23 cellular contexts compared by ENCODE assay signal in genomic region chr1:151267760-151268159, GRCh38. TPM values are rescaled to one million over a fixed set of nuclear protein-coding genes. Genes with fewer than 3 reads are reported as not detected.
DNase-seq lines count a peak whose midpoint lies in the region; ATAC-seq and TF ChIP-seq lines count a peak whose summit lies in the region.
"Had no signal": no experiment of that assay in that cellular context is flagged by ENCODE, and none has a peak within 500 bp of the region (broad histone marks: within the 10 kb centered on the region; RNA-seq: fewer than 3 reads in every experiment).

No MANE protein-coding gene starts in this region.

- peaks cover 42% of the 10 kb centered on the region for H3K36me3 Mint-ChIP-seq in activated CD4-positive, alpha-beta T cell treated with anti-CD3 and anti-CD28 coated beads, Interleukin-2, amount 10 ng/mL, durations not matched to agents 7 days and 5 days (ENCODE audit: low read depth)
- H3K36me3 Mint-ChIP-seq in activated CD4-positive, alpha-beta T cell treated with anti-CD3 and anti-CD28 coated beads for 36 hours (ENCODE audit: low read depth): peaks cover 39% of the 10 kb centered on the region
- H3K36me3 Mint-ChIP-seq in brain: peaks cover 65% of the 10 kb centered on the region

- POLR2A ChIA-PET in activated CD4-positive, alpha-beta T cell treated with anti-CD3 and anti-CD28 coated beads, Interleukin-2, amount 10 ng/mL, durations not matched to agents 7 days and 5 days (lab: Charles Lee): no interaction called here
- POLR2A ChIA-PET in activated CD4-positive, alpha-beta T cell treated with anti-CD3 and anti-CD28 coated beads for 36 hours (lab: Charles Lee): interaction anchor here (0.6 kb wide), 1 partner anchor 16 kb away, joined by 12 read pairs; no protein-coding TSS in a partner anchor

- H2BK15ac ChIP-seq in mesenchymal stem cell (ENCODE audit: low read depth, poor library complexity, severe bottlenecking): no peak overlapping the region

- H3K4me3 ChIP-seq in KMS-11 (IDR thresholded peaks at IDR 0.05; ENCODE audit: insufficient read depth, low read depth, low read length) (no peak overlapping the region), mesenchymal stem cell (ENCODE audit: insufficient read depth in 1 of 2, low read depth in 1 of 2, low read length in 2 of 2) (no peak overlapping the region), mucosa of descending colon (no peak overlapping the region)
- H3K4me3 ChIP-seq: colonic mucosa, skin epidermis had no signal

- no peak overlapping the region for H3K4ac ChIP-seq in mesenchymal stem cell (ENCODE audit: low read depth in 1 of 2, low read length in 2 of 2)

- no peak overlapping the region for H3K4me3 Mint-ChIP-seq in activated CD4-positive, alpha-beta T cell treated with anti-CD3 and anti-CD28 coated beads, Interleukin-2, amount 10 ng/mL, durations not matched to agents 7 days and 5 days
- H3K4me3 Mint-ChIP-seq in activated CD4-positive, alpha-beta T cell treated with anti-CD3 and anti-CD28 coated beads for 36 hours: no peak overlapping the region
- no peak overlapping the region for H3K4me3 Mint-ChIP-seq in brain
- H3K4me3 Mint-ChIP-seq: activated T-helper 17 cell treated with anti-CD3 and anti-CD28 coated beads, Interleukin-2, amount 50 U/mL, for 72 hours; B cell had no signal

- H3K36me3 ChIP-seq in KMS-11 (ENCODE audit: insufficient read depth) (peaks cover 22% of the 10 kb centered on the region; the same call in 1 of the 2 replicates), mesenchymal stem cell (ENCODE audit: control insufficient read depth in 1 of 2, insufficient read depth in 2 of 2, low read depth in 1 of 2, low read length in 2 of 2) (peaks cover 61% of the 10 kb centered on the region in 2 experiments), mucosa of descending colon (ENCODE audit: low read depth) (peaks cover 3% of the 10 kb centered on the region)

- no peak for DNase-seq in activated CD4-positive, alpha-beta T cell treated with anti-CD3 and anti-CD28 coated beads, Interleukin-2, amount 10 ng/mL, durations not matched to agents 7 days and 5 days
- DNase-seq in activated CD4-positive, alpha-beta T cell treated with anti-CD3 and anti-CD28 coated beads for 36 hours: no peak
- no peak for DNase-seq in mesenchymal stem cell
- no peak for DNase-seq in mucosa of descending colon
- DNase-seq in NCI-H2196 treated with DMSO at 0.1 percent for 48 hours (lab: John Stamatoyannopoulos, UW; ENCODE audit: unreplicated experiment): no peak
- no peak for DNase-seq in T1000 (lab: John Stamatoyannopoulos, UW)
- DNase-seq: colonic mucosa; COR-L47; effector memory CD4-positive, alpha-beta T cell; GF-D8; MM.1S; NCI-H1436 treated with DMSO at 0.1 percent for 48 hours; NCI-H510A; NK-92 treated with Interleukin-12 subunit alpha and Interleukin-12 subunit beta, amount 100 ng/mL, for 24 hours; occipital lobe; SIG-M5; stimulated activated CD4-positive, alpha-beta T cell treated with anti-CD3 and anti-CD28 coated beads, Interleukin-2, amount 100 ng/mL, for 24 hours; SW 1271 had no signal

- no peak overlapping the region for H3K14ac ChIP-seq in mesenchymal stem cell (ENCODE audit: low read length in 2 of 2)

- no peaks in the 10 kb centered on the region for H4K20me1 ChIP-seq in KMS-11 (ENCODE audit: insufficient read depth)

- TF ChIP-seq CTCF in KMS-11 (conservative IDR thresholded peaks at IDR 0.05; ENCODE audit: low read depth, low read length): no peak
- TF ChIP-seq CTCF in brain (conservative IDR thresholded peaks at IDR 0.05): no peak
- TF ChIP-seq CTCF in mucosa of descending colon (IDR thresholded peaks at IDR 0.05): no peak

- H3K79me1 ChIP-seq in mesenchymal stem cell (replicated peaks; ENCODE audit: low read length, poor library complexity, severe bottlenecking): peaks cover 15% of the 10 kb centered on the region

- H3K27ac ChIP-seq in KMS-11: 0 out of 2 replicates have a peak overlapping the region, but pooled peaks have one; percentile 1
- no peak overlapping the region for H3K27ac ChIP-seq in mesenchymal stem cell (ENCODE audit: low read length, poor library complexity, severe bottlenecking)
- H3K27ac ChIP-seq: colonic mucosa had no signal

- no peaks in the 10 kb centered on the region for H3K9me3 Mint-ChIP-seq in activated CD4-positive, alpha-beta T cell treated with anti-CD3 and anti-CD28 coated beads, Interleukin-2, amount 10 ng/mL, durations not matched to agents 7 days and 5 days
- H3K9me3 Mint-ChIP-seq in activated CD4-positive, alpha-beta T cell treated with anti-CD3 and anti-CD28 coated beads for 36 hours (ENCODE audit: low read depth): no peaks in the 10 kb centered on the region
- no peaks in the 10 kb centered on the region for H3K9me3 Mint-ChIP-seq in brain
- H3K9me3 Mint-ChIP-seq: activated T-helper 17 cell treated with anti-CD3 and anti-CD28 coated beads, Interleukin-2, amount 50 U/mL, for 72 hours had no signal

- H2AFZ ChIP-seq in KMS-11 (ENCODE audit: low read depth): no peak overlapping the region
- no peak overlapping the region for H2AFZ ChIP-seq in mesenchymal stem cell (ENCODE audit: low read depth, low read length)

- H4K8ac ChIP-seq in mesenchymal stem cell (ENCODE audit: low read length): no peak overlapping the region

- no peak overlapping the region for H4K91ac ChIP-seq in mesenchymal stem cell (ENCODE audit: low read length)

- H3K23ac ChIP-seq in mesenchymal stem cell (ENCODE audit: low read length in 2 of 2): no peak overlapping the region

- peak overlapping the region; percentile 74 for H3K27ac Mint-ChIP-seq in activated CD4-positive, alpha-beta T cell treated with anti-CD3 and anti-CD28 coated beads, Interleukin-2, amount 10 ng/mL, durations not matched to agents 7 days and 5 days
- H3K27ac Mint-ChIP-seq in activated CD4-positive, alpha-beta T cell treated with anti-CD3 and anti-CD28 coated beads for 36 hours: no peak overlapping the region
- peak overlapping the region in 3 of 5 experiments; percentile 5 to 71 (median 66) for H3K27ac Mint-ChIP-seq in brain

- H3K4me2 ChIP-seq in KMS-11 (no peak overlapping the region), mesenchymal stem cell (ENCODE audit: low read length, poor library complexity, severe bottlenecking) (no peak overlapping the region)

- H3K27me3 Mint-ChIP-seq in activated CD4-positive, alpha-beta T cell treated with anti-CD3 and anti-CD28 coated beads, Interleukin-2, amount 10 ng/mL, durations not matched to agents 7 days and 5 days: no peaks in the 10 kb centered on the region
- H3K27me3 Mint-ChIP-seq in activated CD4-positive, alpha-beta T cell treated with anti-CD3 and anti-CD28 coated beads for 36 hours: no peaks in the 10 kb centered on the region
- H3K27me3 Mint-ChIP-seq in brain: no peaks in the 10 kb centered on the region
- H3K27me3 Mint-ChIP-seq: activated T-helper 17 cell treated with anti-CD3 and anti-CD28 coated beads, Interleukin-2, amount 50 U/mL, for 72 hours; B cell had no signal

- WGBS in mesenchymal stem cell: 83% methylated on average over 3 of the region's 4 CpGs

- no peak overlapping the region for H3K9ac ChIP-seq in KMS-11
- peak overlapping the region; percentile 19 for H3K9ac ChIP-seq in mesenchymal stem cell (ENCODE audit: low read length)

- H3K4me1 ChIP-seq in KMS-11 (ENCODE audit: low read depth, poor library complexity, severe bottlenecking): no peaks in the 10 kb centered on the region
- H3K4me1 ChIP-seq in mesenchymal stem cell (ENCODE audit: control insufficient read depth, insufficient read depth, low read depth, low read length): no peaks in the 10 kb centered on the region
- no peaks in the 10 kb centered on the region for H3K4me1 ChIP-seq in mucosa of descending colon (ENCODE audit: low read depth)
- H3K4me1 ChIP-seq: colonic mucosa had no signal

- no peaks in the 10 kb centered on the region for H3K9me3 ChIP-seq in mesenchymal stem cell (ENCODE audit: control insufficient read depth, low read length)
- no peaks in the 10 kb centered on the region for H3K9me3 ChIP-seq in mucosa of descending colon
- H3K9me3 ChIP-seq: colonic mucosa had no signal

- H3K27me3 ChIP-seq in KMS-11 (ENCODE audit: insufficient read depth, low read depth) (no peaks in the 10 kb centered on the region), mesenchymal stem cell (ENCODE audit: control insufficient read depth in 1 of 2, insufficient read depth in 1 of 2, low read length in 2 of 2) (no peaks in the 10 kb centered on the region)
- H3K27me3 ChIP-seq: colonic mucosa had no signal

- CTCF ChIA-PET in activated CD4-positive, alpha-beta T cell treated with anti-CD3 and anti-CD28 coated beads, Interleukin-2, amount 10 ng/mL, durations not matched to agents 7 days and 5 days (lab: Charles Lee): interaction anchor here (1.1 kb wide), 2 partner anchors 9 to 196 kb away, joined by 3 to 4 read pairs; no protein-coding TSS in a partner anchor
- CTCF ChIA-PET in activated CD4-positive, alpha-beta T cell treated with anti-CD3 and anti-CD28 coated beads for 36 hours (lab: Charles Lee): no interaction called here

- H2BK12ac ChIP-seq in mesenchymal stem cell (ENCODE audit: low read length in 2 of 2): no peak overlapping the region

- intact Hi-C loops in activated CD4-positive, alpha-beta T cell treated with anti-CD3 and anti-CD28 coated beads for 36 hours (cut with DNase I, micrococcal nuclease): no loop called here
- intact Hi-C loops in mucosa of descending colon (cut with DNase I, micrococcal nuclease): no loop called here

- no peak for ATAC-seq in activated CD4-positive, alpha-beta T cell treated with anti-CD3 and anti-CD28 coated beads for 36 hours
- no peak for ATAC-seq in mucosa of descending colon
- ATAC-seq: activated T-helper 17 cell treated with anti-CD3 and anti-CD28 coated beads, Interleukin-2, amount 50 U/mL, for 72 hours had no signal

- no peak overlapping the region for H3K18ac ChIP-seq in mesenchymal stem cell (ENCODE audit: low read depth in 1 of 2, low read length in 2 of 2)

- H2BK120ac ChIP-seq in mesenchymal stem cell (ENCODE audit: low read depth, low read length): no peak overlapping the region

- no peak overlapping the region for H2AK5ac ChIP-seq in mesenchymal stem cell (ENCODE audit: low read length, severe bottlenecking)

- no peak overlapping the region for H2BK5ac ChIP-seq in mesenchymal stem cell (ENCODE audit: low read depth, low read length, poor library complexity, severe bottlenecking)

- peaks cover under 1% of the 10 kb centered on the region; the same call in 1 of the 2 replicates for H3K79me2 ChIP-seq in KMS-11 (ENCODE audit: insufficient read depth, low read depth)

- H3K4me1 Mint-ChIP-seq in activated CD4-positive, alpha-beta T cell treated with anti-CD3 and anti-CD28 coated beads, Interleukin-2, amount 10 ng/mL, durations not matched to agents 7 days and 5 days: no peaks in the 10 kb centered on the region
- no peaks in the 10 kb centered on the region for H3K4me1 Mint-ChIP-seq in activated CD4-positive, alpha-beta T cell treated with anti-CD3 and anti-CD28 coated beads for 36 hours
- H3K4me1 Mint-ChIP-seq in brain: no peaks in the 10 kb centered on the region
- H3K4me1 Mint-ChIP-seq: activated T-helper 17 cell treated with anti-CD3 and anti-CD28 coated beads, Interleukin-2, amount 50 U/mL, for 72 hours had no signal

RNA-seq across cellular contexts. Expression of gene PSMD4, which starts 13.2 kb away (rescaled TPM):
- 100 to 1,000 TPM; 170 to 190 TPM for total RNA-seq in activated CD4-positive, alpha-beta T cell treated with anti-CD3 and anti-CD28 coated beads, Interleukin-2, amount 10 ng/mL, durations not matched to agents 7 days and 5 days
- 100 to 1,000 TPM; 187 to 243 TPM for total RNA-seq in activated CD4-positive, alpha-beta T cell treated with anti-CD3 and anti-CD28 coated beads for 36 hours
- polyA plus RNA-seq in brain (ENCODE audit: insufficient read depth, low read depth, low replicate concordance): 266 TPM
- polyA plus RNA-seq in mesenchymal stem cell (2013, experiment 1 of 2): 136 TPM
- polyA plus RNA-seq in mesenchymal stem cell (2013, experiment 2 of 2): 139 TPM
- total RNA-seq in mucosa of descending colon: 100 to 1,000 TPM in 1 of 3 donors, 10 to 100 TPM in 2; 90.2 to 150 (median 95.1) TPM

RNA-seq across cellular contexts. Expression of gene ZNF687, which starts 14.3 kb away (rescaled TPM):
- total RNA-seq in activated CD4-positive, alpha-beta T cell treated with anti-CD3 and anti-CD28 coated beads, Interleukin-2, amount 10 ng/mL, durations not matched to agents 7 days and 5 days: 10 to 100 TPM; 27.4 to 27.7 TPM
- 10 to 100 TPM; 27.2 to 30.1 TPM for total RNA-seq in activated CD4-positive, alpha-beta T cell treated with anti-CD3 and anti-CD28 coated beads for 36 hours
- 28.5 TPM for polyA plus RNA-seq in brain (ENCODE audit: insufficient read depth, low read depth, low replicate concordance)
- polyA plus RNA-seq in mesenchymal stem cell (2013, experiment 1 of 2): 10.8 TPM
- 10.8 TPM for polyA plus RNA-seq in mesenchymal stem cell (2013, experiment 2 of 2)
- total RNA-seq in mucosa of descending colon: 10 to 100 TPM; 22.6 to 31.8 (median 29.7) TPM

RNA-seq across cellular contexts. Expression of gene PI4KB, which starts 59.5 kb away (rescaled TPM):
- 10 to 100 TPM; 62.8 to 69.5 TPM for total RNA-seq in activated CD4-positive, alpha-beta T cell treated with anti-CD3 and anti-CD28 coated beads, Interleukin-2, amount 10 ng/mL, durations not matched to agents 7 days and 5 days
- total RNA-seq in activated CD4-positive, alpha-beta T cell treated with anti-CD3 and anti-CD28 coated beads for 36 hours: 10 to 100 TPM; 53.0 to 54.5 TPM
- 63.9 TPM for polyA plus RNA-seq in brain (ENCODE audit: insufficient read depth, low read depth, low replicate concordance)
- 36.1 TPM for polyA plus RNA-seq in mesenchymal stem cell (2013, experiment 1 of 2)
- polyA plus RNA-seq in mesenchymal stem cell (2013, experiment 2 of 2): 36.1 TPM
- total RNA-seq in mucosa of descending colon: 10 to 100 TPM; 57.9 to 77.2 (median 58.9) TPM
